ENCODE assay signal across 1 cellular context in the genomic region with DNA sequence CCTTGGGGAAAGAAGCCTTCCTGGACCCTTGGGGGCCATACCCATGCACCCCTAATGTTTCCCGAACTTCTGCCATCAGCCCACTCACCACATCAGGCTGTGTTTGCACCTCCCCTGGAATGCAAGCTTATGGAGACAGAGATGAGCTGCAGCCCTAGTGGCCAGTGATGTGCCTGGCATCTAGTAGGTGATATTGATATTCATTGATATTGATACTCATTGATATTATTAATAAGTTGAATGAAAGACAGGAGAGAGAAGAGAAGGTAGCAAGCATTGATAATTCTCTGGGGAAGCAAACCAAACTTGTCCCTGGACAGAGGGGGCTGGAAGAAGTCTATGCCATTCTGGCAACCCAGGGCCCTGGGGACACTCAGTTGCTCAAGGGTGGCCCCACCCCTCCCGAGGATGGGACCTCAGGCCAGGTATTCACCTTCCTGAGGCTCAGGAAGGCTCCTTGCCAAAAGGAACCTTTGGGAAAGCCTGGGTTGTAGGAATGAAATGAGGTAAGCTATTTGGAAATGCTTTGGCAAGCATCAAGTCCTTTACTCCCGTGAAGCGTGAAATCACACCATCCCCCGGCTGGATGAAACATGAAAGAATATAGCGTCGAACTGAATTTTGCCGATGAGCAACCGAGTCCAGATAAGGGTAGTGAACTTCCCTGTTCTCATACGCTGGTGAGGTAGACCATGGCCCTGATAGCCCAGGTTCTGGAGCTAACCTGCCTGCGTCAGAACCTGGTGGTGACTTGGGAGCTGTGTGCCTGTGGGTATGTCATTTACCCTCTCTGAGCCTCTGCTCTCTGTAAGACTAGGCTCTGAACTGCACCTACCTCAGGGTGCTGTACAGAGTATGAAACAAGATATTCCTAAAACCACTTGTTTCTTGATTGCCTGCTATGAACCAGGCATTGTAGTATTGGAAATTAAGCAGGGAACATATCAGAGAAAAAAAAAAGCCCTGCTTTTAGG.
TF ChIP-seq lines count a peak whose summit lies in the region.

No MANE protein-coding gene starts in this region.

TF ChIP-seq in K562, 482 proteins besides CTCF, POLR2A, EP300 and RAD21 (continued from another document):
- TF ChIP-seq, protein P1, sequence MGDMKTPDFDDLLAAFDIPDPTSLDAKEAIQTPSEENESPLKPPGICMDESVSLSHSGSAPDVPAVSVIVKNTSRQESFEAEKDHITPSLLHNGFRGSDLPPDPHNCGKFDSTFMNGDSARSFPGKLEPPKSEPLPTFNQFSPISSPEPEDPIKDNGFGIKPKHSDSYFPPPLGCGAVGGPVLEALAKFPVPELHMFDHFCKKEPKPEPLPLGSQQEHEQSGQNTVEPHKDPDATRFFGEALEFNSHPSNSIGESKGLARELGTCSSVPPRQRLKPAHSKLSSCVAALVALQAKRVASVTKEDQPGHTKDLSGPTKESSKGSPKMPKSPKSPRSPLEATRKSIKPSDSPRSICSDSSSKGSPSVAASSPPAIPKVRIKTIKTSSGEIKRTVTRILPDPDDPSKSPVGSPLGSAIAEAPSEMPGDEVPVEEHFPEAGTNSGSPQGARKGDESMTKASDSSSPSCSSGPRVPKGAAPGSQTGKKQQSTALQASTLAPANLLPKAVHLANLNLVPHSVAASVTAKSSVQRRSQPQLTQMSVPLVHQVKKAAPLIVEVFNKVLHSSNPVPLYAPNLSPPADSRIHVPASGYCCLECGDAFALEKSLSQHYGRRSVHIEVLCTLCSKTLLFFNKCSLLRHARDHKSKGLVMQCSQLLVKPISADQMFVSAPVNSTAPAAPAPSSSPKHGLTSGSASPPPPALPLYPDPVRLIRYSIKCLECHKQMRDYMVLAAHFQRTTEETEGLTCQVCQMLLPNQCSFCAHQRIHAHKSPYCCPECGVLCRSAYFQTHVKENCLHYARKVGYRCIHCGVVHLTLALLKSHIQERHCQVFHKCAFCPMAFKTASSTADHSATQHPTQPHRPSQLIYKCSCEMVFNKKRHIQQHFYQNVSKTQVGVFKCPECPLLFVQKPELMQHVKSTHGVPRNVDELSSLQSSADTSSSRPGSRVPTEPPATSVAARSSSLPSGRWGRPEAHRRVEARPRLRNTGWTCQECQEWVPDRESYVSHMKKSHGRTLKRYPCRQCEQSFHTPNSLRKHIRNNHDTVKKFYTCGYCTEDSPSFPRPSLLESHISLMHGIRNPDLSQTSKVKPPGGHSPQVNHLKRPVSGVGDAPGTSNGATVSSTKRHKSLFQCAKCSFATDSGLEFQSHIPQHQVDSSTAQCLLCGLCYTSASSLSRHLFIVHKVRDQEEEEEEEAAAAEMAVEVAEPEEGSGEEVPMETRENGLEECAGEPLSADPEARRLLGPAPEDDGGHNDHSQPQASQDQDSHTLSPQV (IDR thresholded peaks at IDR 0.05): no peak
- TF ChIP-seq KDM1A (IDR thresholded peaks at IDR 0.05) (0 out of 4 replicates have a peak, but pooled peaks of 1 of the 2 experiments have one; percentile 28), ZFP36 (IDR thresholded peaks at IDR 0.05; ENCODE audit: low read depth, low read length, partially characterized antibody) (peak; percentile 54), BCOR (IDR thresholded peaks at IDR 0.05) (peak; percentile 55; the same call in 1 of the 2 replicates)
- TF ChIP-seq, protein P2, sequence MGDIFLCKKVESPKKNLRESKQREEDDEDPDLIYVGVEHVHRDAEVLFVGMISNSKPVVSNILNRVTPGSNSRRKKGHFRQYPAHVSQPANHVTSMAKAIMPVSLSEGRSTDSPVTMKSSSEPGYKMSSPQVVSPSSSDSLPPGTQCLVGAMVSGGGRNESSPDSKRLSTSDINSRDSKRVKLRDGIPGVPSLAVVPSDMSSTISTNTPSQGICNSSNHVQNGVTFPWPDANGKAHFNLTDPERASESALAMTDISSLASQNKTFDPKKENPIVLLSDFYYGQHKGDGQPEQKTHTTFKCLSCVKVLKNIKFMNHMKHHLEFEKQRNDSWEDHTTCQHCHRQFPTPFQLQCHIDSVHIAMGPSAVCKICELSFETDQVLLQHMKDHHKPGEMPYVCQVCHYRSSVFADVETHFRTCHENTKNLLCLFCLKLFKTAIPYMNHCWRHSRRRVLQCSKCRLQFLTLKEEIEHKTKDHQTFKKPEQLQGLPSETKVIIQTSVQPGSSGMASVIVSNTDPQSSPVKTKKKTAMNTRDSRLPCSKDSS (IDR thresholded peaks at IDR 0.05; ENCODE audit: low read depth, partially characterized antibody): no peak
TF ChIP-seq in K562: peak in this region for 3.
